Comparison of ENCODE assay signal across 8 cellular contexts in genomic region chr1:89519779-89520358, GRCh38. TPM values are rescaled to one million over a fixed set of nuclear protein-coding genes. Genes with fewer than 3 reads are reported as not detected.
DNase-seq lines count a peak whose midpoint lies in the region; ATAC-seq, FAIRE-seq and TF ChIP-seq lines count a peak whose summit lies in the region.

No MANE protein-coding gene starts in this region.

- H3K4me3 Mint-ChIP-seq in T-cell: no peak overlapping the region
- no peak overlapping the region for H3K4me3 Mint-ChIP-seq in neural crest cell

- DNase-seq in D721Med (ENCODE audit: insufficient read length, low spot score) (no peak), T-cell (peak in 32 of 34 experiments; percentile 12 to 55 (median 36)), dermis blood vessel endothelial cell (peak; percentile 76), neural crest cell (ENCODE audit: low read depth, low spot score) (no peak), DMS153 (lab: John Stamatoyannopoulos, UW) (no peak)

- ATAC-seq in GM19043 (IDR thresholded peaks at IDR 0.05; ENCODE audit: low read depth, unreplicated experiment): peak; percentile 40
- ATAC-seq in HG03558 (IDR thresholded peaks at IDR 0.05; ENCODE audit: extremely low read depth, unreplicated experiment): peak; percentile 30
- peak; percentile 31 to 42 (median 34) for ATAC-seq in T-cell (replicated peaks in 1 of 4)
- ATAC-seq in GM19023 (IDR thresholded peaks at IDR 0.05; ENCODE audit: unreplicated experiment): no peak

- H3K9me3 Mint-ChIP-seq in T-cell (no peaks in the 10 kb centered on the region), neural crest cell (peaks cover 3% of the 10 kb centered on the region)

- TF ChIP-seq CTCF in D721Med (IDR thresholded peaks at IDR 0.05; ENCODE audit: insufficient read depth, missing control alignments): peak; percentile 58
- TF ChIP-seq CTCF in neural crest cell (conservative IDR thresholded peaks at IDR 0.05): peak; percentile 71

- H3K27ac Mint-ChIP-seq in T-cell (no peak overlapping the region), neural crest cell (ENCODE audit: unreplicated experiment) (no peak overlapping the region)

- FAIRE-seq in D721Med (lab: Jason Lieb, UNC): no peak

- CTCF ChIA-PET in T-cell (lab: Charles Lee): interaction anchor here (0.6 to 1.9 kb wide), 7 partner anchors 50 to 1527 kb away, joined by 3 to 8 read pairs (median 4); no protein-coding TSS in a partner anchor

- H3K4me1 Mint-ChIP-seq in T-cell: peaks cover 10 to 13% (median 11%) of the 10 kb centered on the region in 3 donors
- H3K4me1 Mint-ChIP-seq in neural crest cell: peaks cover 16% of the 10 kb centered on the region

- no peaks in the 10 kb centered on the region for H3K27me3 Mint-ChIP-seq in T-cell
- peaks cover 12% of the 10 kb centered on the region for H3K27me3 Mint-ChIP-seq in neural crest cell (ENCODE audit: low read depth)

- POLR2A ChIA-PET in T-cell (lab: Charles Lee): interaction anchor here in 1 of 2 donors (1.0 kb wide), 1 partner anchor 9 kb away, joined by 4 read pairs; no protein-coding TSS in a partner anchor

- no peaks in the 10 kb centered on the region for H3K36me3 Mint-ChIP-seq in T-cell
- peaks cover 3% of the 10 kb centered on the region for H3K36me3 Mint-ChIP-seq in neural crest cell (ENCODE audit: low read depth)

RNA-seq across cellular contexts. Expression of gene LRRC8B, which starts 4.8 kb away (rescaled TPM):
- total RNA-seq in T-cell (10 to 100 TPM; 13.3 to 17.6 (median 14.9) TPM), dermis blood vessel endothelial cell (6.4 and 8.5 TPM in 2 replicates), neural crest cell (21.7 and 23.5 TPM in 2 replicates)

Comparison
In these comparisons a context has a peak if more than half of its experiments do, and no peak if none do; other contexts are left out.
1. DNase-seq: peak in T-cell (32 of 34) and dermis blood vessel endothelial cell (single experiment); none in D721Med (single experiment), neural crest cell (single experiment) and DMS153 (single experiment).